In genomic region chr17:42246515-42246914, GRCh38 we compare ENCODE assay signal across 1 cellular context.
TF ChIP-seq lines count a peak whose summit lies in the region.

No MANE protein-coding gene starts in this region.

TF ChIP-seq in HepG2, 621 proteins besides CTCF, POLR2A, EP300 and RAD21 (continues in another document):
- TF ChIP-seq ARID5B (CRISPR knock-in tag; IDR thresholded peaks at IDR 0.05) (peak; percentile 73), IKZF5 (CRISPR knock-in tag; IDR thresholded peaks at IDR 0.05) (no peak), GLMP (CRISPR knock-in tag; IDR thresholded peaks at IDR 0.05; ENCODE audit: borderline replicate concordance) (no peak), CSRNP2 (CRISPR knock-in tag; conservative IDR thresholded peaks at IDR 0.05; ENCODE audit: low read depth) (no peak), REL (CRISPR knock-in tag; conservative IDR thresholded peaks at IDR 0.05) (no peak), ZNF850 (CRISPR knock-in tag; conservative IDR thresholded peaks at IDR 0.05) (0 out of 2 replicates have a peak, but pooled peaks have one; percentile 8), RBM39 (IDR thresholded peaks at IDR 0.05; ENCODE audit: low read depth, low read length, poor library complexity, severe bottlenecking) (no peak), HNF4A (CRISPR knock-in tag; IDR thresholded peaks at IDR 0.05) (peak; percentile 29; the same call in 1 of the 2 replicates), XRCC5 (optimal IDR thresholded peaks at IDR 0.05; ENCODE audit: low read length) (peak; percentile 36), THAP11 (CRISPR knock-in tag; IDR thresholded peaks at IDR 0.05) (no peak), ZNF768 (CRISPR knock-in tag; IDR thresholded peaks at IDR 0.05) (no peak), CEBPG (CRISPR knock-in tag; IDR thresholded peaks at IDR 0.05) (0 out of 2 replicates have a peak, but pooled peaks have one; percentile 4), SCMH1 (CRISPR knock-in tag; IDR thresholded peaks at IDR 0.05; ENCODE audit: borderline replicate concordance) (no peak), TFAP4 (IDR thresholded peaks at IDR 0.05; ENCODE audit: borderline replicate concordance, low read depth) (0 out of 2 replicates have a peak, but pooled peaks have one; percentile 6), SALL1 (CRISPR knock-in tag; IDR thresholded peaks at IDR 0.05) (peak; percentile 78), ZNF607 (CRISPR knock-in tag; IDR thresholded peaks at IDR 0.05; ENCODE audit: borderline replicate concordance) (no peak; the same call in 1 of the 2 replicates), ZFP36L1 (CRISPR knock-in tag; IDR thresholded peaks at IDR 0.05) (no peak), MIER2 (CRISPR knock-in tag; IDR thresholded peaks at IDR 0.05) (no peak), SSRP1 (CRISPR knock-in tag; IDR thresholded peaks at IDR 0.05) (no peak), NR2F1 (CRISPR knock-in tag; IDR thresholded peaks at IDR 0.05) (peak in 1 of 2 experiments; percentile 79; a peak in 2 of 4 replicates), HBP1 (CRISPR knock-in tag; IDR thresholded peaks at IDR 0.05; ENCODE audit: low read depth) (no peak), ZSCAN31 (CRISPR knock-in tag; IDR thresholded peaks at IDR 0.05; ENCODE audit: low read depth) (0 out of 2 replicates have a peak, but pooled peaks have one; percentile 32), NCOA1 (CRISPR knock-in tag; IDR thresholded peaks at IDR 0.05) (no peak), ZNF414 (CRISPR knock-in tag; IDR thresholded peaks at IDR 0.05) (no peak), MAZ (IDR thresholded peaks at IDR 0.05; ENCODE audit: borderline replicate concordance, low read depth, low read length) (no peak), MAZ (CRISPR knock-in tag; IDR thresholded peaks at IDR 0.05; ENCODE audit: low read depth) (no peak), ZNF460 (CRISPR knock-in tag; IDR thresholded peaks at IDR 0.05; ENCODE audit: borderline replicate concordance) (no peak), TBX2 (CRISPR knock-in tag; IDR thresholded peaks at IDR 0.05; ENCODE audit: borderline replicate concordance) (0 out of 2 replicates have a peak, but pooled peaks have one; percentile 22), AGO2 (optimal IDR thresholded peaks at IDR 0.05; ENCODE audit: low read depth, low read length) (no peak), CEBPZ (IDR thresholded peaks at IDR 0.05; ENCODE audit: low read length) (no peak), ZBTB3 (CRISPR knock-in tag; IDR thresholded peaks at IDR 0.05; ENCODE audit: borderline replicate concordance, low read depth) (no peak), BRD4 (CRISPR knock-in tag; IDR thresholded peaks at IDR 0.05) (no peak), HOXD1 (CRISPR knock-in tag; IDR thresholded peaks at IDR 0.05) (no peak), DBP (CRISPR knock-in tag; IDR thresholded peaks at IDR 0.05; ENCODE audit: not compliant biosample characterization) (no peak), HMG20A (CRISPR knock-in tag; IDR thresholded peaks at IDR 0.05; ENCODE audit: borderline replicate concordance) (peak; percentile 51; the same call in 1 of the 2 replicates), YEATS4 (CRISPR knock-in tag; IDR thresholded peaks at IDR 0.05; ENCODE audit: borderline replicate concordance) (no peak), HDAC1 (CRISPR knock-in tag; IDR thresholded peaks at IDR 0.05) (no peak), NR2F6 (IDR thresholded peaks at IDR 0.05) (peak; percentile 72), NR2F6 (CRISPR knock-in tag; IDR thresholded peaks at IDR 0.05) (peak; percentile 84), ZNF772 (CRISPR knock-in tag; IDR thresholded peaks at IDR 0.05) (0 out of 2 replicates have a peak, but pooled peaks have one; percentile 41), KAT8 (CRISPR knock-in tag; IDR thresholded peaks at IDR 0.05) (peak; percentile 24; the same call in 1 of the 2 replicates), FOXP1 (IDR thresholded peaks at IDR 0.05) (no peak), FOXP1 (CRISPR knock-in tag; IDR thresholded peaks at IDR 0.05) (peak; percentile 83), ZNF704 (CRISPR knock-in tag; IDR thresholded peaks at IDR 0.05; ENCODE audit: borderline replicate concordance) (no peak), TCF7 (IDR thresholded peaks at IDR 0.05; ENCODE audit: low read depth) (peak; percentile 73; the same call in 1 of the 2 replicates), SMAD3 (CRISPR knock-in tag; IDR thresholded peaks at IDR 0.05) (0 out of 2 replicates have a peak, but pooled peaks have one; percentile 57), AHR (CRISPR knock-in tag; IDR thresholded peaks at IDR 0.05) (no peak), ZBTB26 (CRISPR knock-in tag; IDR thresholded peaks at IDR 0.05; ENCODE audit: borderline replicate concordance) (no peak), MXI1 (IDR thresholded peaks at IDR 0.05; ENCODE audit: borderline replicate concordance, low read depth, low read length) (peak; percentile 14; the same call in 1 of the 3 replicates), GATAD2A (CRISPR knock-in tag; IDR thresholded peaks at IDR 0.05) (peak; percentile 72; the same call in 1 of the 2 replicates)
